ENCODE assay signal across 15 cellular contexts in genomic region chr11:69413993-69414392, GRCh38.
DNase-seq lines count a peak whose midpoint lies in the region; ATAC-seq and TF ChIP-seq lines count a peak whose summit lies in the region.
"Had no signal": no experiment of that assay in that cellular context is flagged by ENCODE, and none has a peak within 500 bp of the region (broad histone marks: within the 10 kb centered on the region; RNA-seq: fewer than 3 reads in every experiment).

No MANE protein-coding gene starts in this region.

- no TSS peak for BruUV-seq in Caco-2 (replicated peaks; lab: Mats Ljungman, UMichigan)

- no peaks in the 10 kb centered on the region for H3K36me3 Mint-ChIP-seq in Caco-2 (ENCODE audit: insufficient read depth, unreplicated experiment)
- H3K36me3 Mint-ChIP-seq in glutamatergic neuron (ENCODE audit: unreplicated experiment), result peaks cover 5% of the 10 kb centered on the region
- H3K36me3 Mint-ChIP-seq: CD14-positive monocyte had no signal

- no peak overlapping the region for H3K27ac ChIP-seq in left ventricle myocardium inferior (replicated peaks)

- intact Hi-C loops in left ventricle myocardium superior (cut with micrococcal nuclease), result no loop called here
- intact Hi-C loops in left ventricle myocardium inferior (cut with micrococcal nuclease), result no loop called here
- intact Hi-C loops in Caco-2 (cut with micrococcal nuclease; ENCODE audit: unreplicated experiment), result no loop called here

- no peak overlapping the region for H3K4me3 ChIP-seq in left ventricle myocardium inferior
- no peak overlapping the region for H3K4me3 ChIP-seq in Caco-2 (ENCODE audit: low read depth, low read length)

- ATAC-seq in left ventricle myocardium superior, result no peak

- peak; percentile 0 for DNase-seq in left ventricle myocardium superior
- no peak for DNase-seq in left ventricle myocardium inferior
- DNase-seq in Caco-2, result no peak
- DNase-seq in glutamatergic neuron, result no peak
- DNase-seq in DMS53 treated with DMSO at 0.1 percent for 48 hours (lab: John Stamatoyannopoulos, UW; ENCODE audit: unreplicated experiment), result no peak
- no peak for DNase-seq in activated gamma-delta T cell treated with Interleukin-2 at 50 U/mL for 16 hours
- DNase-seq: Calu3; CD4-positive, alpha-beta T cell; CD8-positive, alpha-beta memory T cell; DMS53; DND-41; GOT3; H7; HCEC 1CT had no signal

- peaks cover 41% of the 10 kb centered on the region for H3K4me1 ChIP-seq in left ventricle myocardium inferior
- no peaks in the 10 kb centered on the region for H3K4me1 ChIP-seq in Caco-2

- H3K4me1 Mint-ChIP-seq in Caco-2 (ENCODE audit: low read depth, unreplicated experiment), result peaks cover 6% of the 10 kb centered on the region
- H3K4me1 Mint-ChIP-seq in glutamatergic neuron (ENCODE audit: low read depth, unreplicated experiment), result no peaks in the 10 kb centered on the region

- H3K4me3 Mint-ChIP-seq in Caco-2 (ENCODE audit: unreplicated experiment) (no peak overlapping the region), glutamatergic neuron (ENCODE audit: unreplicated experiment) (peak overlapping the region; percentile 50)
- H3K4me3 Mint-ChIP-seq: CD14-positive monocyte; CD4-positive, alpha-beta T cell had no signal

- no peaks in the 10 kb centered on the region for H3K27me3 Mint-ChIP-seq in Caco-2 (ENCODE audit: insufficient read depth, unreplicated experiment)
- no peaks in the 10 kb centered on the region for H3K27me3 Mint-ChIP-seq in glutamatergic neuron (ENCODE audit: unreplicated experiment)

- POLR2A ChIA-PET in Caco-2 (lab: Charles Lee), result no interaction called here

- H3K9me3 ChIP-seq in left ventricle myocardium inferior (replicated peaks) (no peaks in the 10 kb centered on the region), Caco-2 (no peaks in the 10 kb centered on the region)

- H3K9me3 Mint-ChIP-seq in Caco-2 (ENCODE audit: unreplicated experiment), result peaks cover 9% of the 10 kb centered on the region
- H3K9me3 Mint-ChIP-seq in glutamatergic neuron (ENCODE audit: unreplicated experiment), result peaks cover 5% of the 10 kb centered on the region
- H3K9me3 Mint-ChIP-seq: CD4-positive, alpha-beta T cell had no signal

- H3K27ac Mint-ChIP-seq in Caco-2 (ENCODE audit: unreplicated experiment) (peak overlapping the region; percentile 47), glutamatergic neuron (ENCODE audit: unreplicated experiment) (no peak overlapping the region)
- H3K27ac Mint-ChIP-seq: CD4-positive, alpha-beta T cell; CD8-positive, alpha-beta memory T cell had no signal

- CTCF ChIA-PET in Caco-2 (lab: Charles Lee), result no interaction called here

- H3K36me3 ChIP-seq in left ventricle myocardium inferior (no peaks in the 10 kb centered on the region), Caco-2 (ENCODE audit: control insufficient read depth, insufficient read depth, low read length) (no peaks in the 10 kb centered on the region)

- no peak for TF ChIP-seq CTCF in left ventricle myocardium inferior (IDR thresholded peaks at IDR 0.05; ENCODE audit: borderline replicate concordance)
- TF ChIP-seq CTCF in Caco-2 (IDR thresholded peaks at IDR 0.05; ENCODE audit: insufficient read depth in 1 of 2, low read depth in 1 of 2, low read length in 1 of 2, severe bottlenecking in 1 of 2, unreplicated experiment in 1 of 2), result no peak
- no peak for TF ChIP-seq CTCF in glutamatergic neuron (IDR thresholded peaks at IDR 0.05; ENCODE audit: partially characterized antibody, unreplicated experiment)

- H3K27me3 ChIP-seq in left ventricle myocardium inferior (ENCODE audit: low read depth) (no peaks in the 10 kb centered on the region), Caco-2 (replicated peaks; ENCODE audit: control insufficient read depth, insufficient read depth, low read length) (no peaks in the 10 kb centered on the region)
